In genomic region chr16:90151027-90151426, GRCh38 we compare ENCODE assay signal across 4 cellular contexts.
TF ChIP-seq lines count a peak whose summit lies in the region.

No MANE protein-coding gene starts in this region.

TF ChIP-seq in A549, 52 proteins besides CTCF, POLR2A, EP300 and RAD21:
- TF ChIP-seq REST (IDR thresholded peaks at IDR 0.05), result peak; percentile 52; the same call in 1 of the 2 replicates

TF ChIP-seq in GM23338, 12 proteins besides CTCF, POLR2A, EP300 and RAD21:
- peak; percentile 54 for TF ChIP-seq REST (IDR thresholded peaks at IDR 0.05; ENCODE audit: unreplicated experiment)

TF ChIP-seq in Ishikawa, 13 proteins besides CTCF, POLR2A, EP300 and RAD21:
- TF ChIP-seq REST (IDR thresholded peaks at IDR 0.05; ENCODE audit: low read depth), result peak; percentile 61

TF ChIP-seq in HepG2, 621 proteins besides CTCF, POLR2A, EP300 and RAD21:
- peak in 1 of 2 experiments; percentile 70; a peak in 2 of 4 replicates for TF ChIP-seq REST (IDR thresholded peaks at IDR 0.05; ENCODE audit: borderline replicate concordance in 1 of 2, low read depth in 1 of 2, low read length in 2 of 2)
- peak; percentile 89 for TF ChIP-seq MIER2 (CRISPR knock-in tag; IDR thresholded peaks at IDR 0.05)
